In genomic region chr18:830315-830901, GRCh38 we compare ENCODE assay signal across 1 cellular context.
TF ChIP-seq lines count a peak whose summit lies in the region.

No MANE protein-coding gene starts in this region.

TF ChIP-seq in K562, 482 proteins besides CTCF, POLR2A, EP300 and RAD21 (continued from another document and continues in another):
- TF ChIP-seq ZBTB40 (IDR thresholded peaks at IDR 0.05) (peak; percentile 79), ZBTB40 (CRISPR knock-in tag; IDR thresholded peaks at IDR 0.05) (no peak), NFIC (IDR thresholded peaks at IDR 0.05) (peak; percentile 52), ZNF592 (IDR thresholded peaks at IDR 0.05) (peak; percentile 78), ZNF518B (CRISPR knock-in tag; IDR thresholded peaks at IDR 0.05) (no peak), RBFOX2 (IDR thresholded peaks at IDR 0.05; ENCODE audit: low read depth, low read length) (peak; percentile 35), SMARCC2 (IDR thresholded peaks at IDR 0.05; ENCODE audit: low read depth) (peak; percentile 46; the same call in 1 of the 2 replicates), YY1 (IDR thresholded peaks at IDR 0.05; ENCODE audit: borderline replicate concordance in 1 of 3, control insufficient read depth in 1 of 3, extremely low read depth in 1 of 3, insufficient read depth in 3 of 3, insufficient read length in 1 of 3, insufficient replicate concordance in 2 of 3, low read depth in 1 of 3, low read length in 2 of 3) (no peak), ZBTB26 (CRISPR knock-in tag; IDR thresholded peaks at IDR 0.05) (0 out of 2 replicates have a peak, but pooled peaks have one; percentile 18), HDGF (IDR thresholded peaks at IDR 0.05) (peak; percentile 94), PPARD (CRISPR knock-in tag; IDR thresholded peaks at IDR 0.05) (no peak), CBX8 (IDR thresholded peaks at IDR 0.05; ENCODE audit: borderline replicate concordance, extremely low read depth, low read depth, low read length, poor library complexity, severe bottlenecking) (no peak), ZBTB17 (CRISPR knock-in tag; IDR thresholded peaks at IDR 0.05) (0 out of 2 replicates have a peak, but pooled peaks have one; percentile 14), RFX7 (CRISPR knock-in tag; IDR thresholded peaks at IDR 0.05) (no peak), UBTF (IDR thresholded peaks at IDR 0.05; ENCODE audit: borderline replicate concordance in 1 of 2, low read depth in 2 of 2, low read length in 2 of 2) (0 out of 4 replicates have a peak, but pooled peaks of 1 of the 2 experiments have one; percentile 36), BACH1 (tag; IDR thresholded peaks at IDR 0.05) (peak; percentile 19; the same call in 1 of the 2 replicates), DLX4 (CRISPR knock-in tag; IDR thresholded peaks at IDR 0.05) (no peak), PKNOX1 (IDR thresholded peaks at IDR 0.05) (peak; percentile 69), DMBX1 (CRISPR knock-in tag; IDR thresholded peaks at IDR 0.05; ENCODE audit: borderline replicate concordance) (peak; percentile 79), ZNF41 (CRISPR knock-in tag; conservative IDR thresholded peaks at IDR 0.05) (no peak), MIER1 (IDR thresholded peaks at IDR 0.05; ENCODE audit: low read depth) (no peak; the same call in 1 of the 2 replicates), CTCFL (IDR thresholded peaks at IDR 0.05; ENCODE audit: borderline replicate concordance, insufficient read depth, low read depth, low read length, poor library complexity, severe bottlenecking) (no peak), ID3 (CRISPR knock-in tag; IDR thresholded peaks at IDR 0.05) (no peak), ID3 (tag; IDR thresholded peaks at IDR 0.05) (0 out of 2 replicates have a peak, but pooled peaks have one; percentile 47), TRIM28 (IDR thresholded peaks at IDR 0.05) (peak; percentile 53; the same call in 1 of the 2 replicates), TARDBP (IDR thresholded peaks at IDR 0.05) (peak; percentile 42; the same call in 1 of the 2 replicates), HDAC8 (tag; IDR thresholded peaks at IDR 0.05) (no peak), SPI1 (IDR thresholded peaks at IDR 0.05; ENCODE audit: borderline replicate concordance, low read depth, low read length) (peak; percentile 89)
